Comparison of ENCODE assay signal across 23 cellular contexts in genomic region chr11:124951341-124951740, GRCh38. TPM values are rescaled to one million over a fixed set of nuclear protein-coding genes. Genes with fewer than 3 reads are reported as not detected.
DNase-seq lines count a peak whose midpoint lies in the region; ATAC-seq and TF ChIP-seq lines count a peak whose summit lies in the region.
"Had no signal": no experiment of that assay in that cellular context is flagged by ENCODE, and none has a peak within 500 bp of the region (broad histone marks: within the 10 kb centered on the region; RNA-seq: fewer than 3 reads in every experiment).

No MANE protein-coding gene starts in this region.

- no peak overlapping the region for H3K27ac Mint-ChIP-seq in activated naive CD8-positive, alpha-beta T cell treated with anti-CD3 and anti-CD28 coated beads, Interleukin-2, amount 10 ng/mL, durations not matched to agents 7 days and 5 days
- H3K27ac Mint-ChIP-seq in activated naive CD8-positive, alpha-beta T cell treated with anti-CD3 and anti-CD28 coated beads for 36 hours: no peak overlapping the region
- H3K27ac Mint-ChIP-seq: CD14-positive monocyte; CD4-positive, alpha-beta memory T cell; H9 had no signal

- H3K27ac ChIP-seq in KOPT-K1 (ENCODE audit: low read depth, low read length, poor library complexity, severe bottlenecking) (peak overlapping the region; percentile 87), osteoblast (ENCODE audit: low read depth, low read length) (no peak overlapping the region)
- H3K27ac ChIP-seq: A549; BLaER1 treated with 17β-estradiol and CSF1 and Interleukin-3, amounts not matched to agents 10 nM and 100 nM; GM23248 had no signal

- H2AFZ ChIP-seq in osteoblast (ENCODE audit: low read length): no peak overlapping the region
- H2AFZ ChIP-seq: GM23248 had no signal

- no peak for TF ChIP-seq CTCF in osteoblast (IDR thresholded peaks at IDR 0.05; ENCODE audit: extremely low read depth, low read depth, low read length)

- H3K4me1 ChIP-seq in osteoblast (ENCODE audit: insufficient read depth, low read length): peaks cover 13% of the 10 kb centered on the region
- H3K4me1 ChIP-seq: BE2C had no signal

- H3K4me1 Mint-ChIP-seq in activated naive CD8-positive, alpha-beta T cell treated with anti-CD3 and anti-CD28 coated beads, Interleukin-2, amount 10 ng/mL, durations not matched to agents 7 days and 5 days: peaks cover 13% of the 10 kb centered on the region
- H3K4me1 Mint-ChIP-seq in activated naive CD8-positive, alpha-beta T cell treated with anti-CD3 and anti-CD28 coated beads for 36 hours: peaks cover 2% of the 10 kb centered on the region
- H3K4me1 Mint-ChIP-seq: CD14-positive monocyte, H9 had no signal

- H3K27me3 Mint-ChIP-seq in activated naive CD8-positive, alpha-beta T cell treated with anti-CD3 and anti-CD28 coated beads, Interleukin-2, amount 10 ng/mL, durations not matched to agents 7 days and 5 days: no peaks in the 10 kb centered on the region
- no peaks in the 10 kb centered on the region for H3K27me3 Mint-ChIP-seq in activated naive CD8-positive, alpha-beta T cell treated with anti-CD3 and anti-CD28 coated beads for 36 hours
- H3K27me3 Mint-ChIP-seq: CD4-positive, alpha-beta memory T cell had no signal

- H3K9me3 ChIP-seq in KOPT-K1 (ENCODE audit: insufficient read depth, low read length, poor library complexity, severe bottlenecking): peaks cover 6% of the 10 kb centered on the region
- no peaks in the 10 kb centered on the region for H3K9me3 ChIP-seq in osteoblast (ENCODE audit: low read depth, low read length)
- H3K9me3 ChIP-seq: A549, BE2C had no signal

- no peaks in the 10 kb centered on the region for H3K79me2 ChIP-seq in osteoblast (ENCODE audit: insufficient read depth, low read length)

- peak; percentile 1 for ATAC-seq in activated naive CD8-positive, alpha-beta T cell treated with anti-CD3 and anti-CD28 coated beads, Interleukin-2, amount 10 ng/mL, durations not matched to agents 7 days and 5 days (ENCODE audit: low read depth)
- ATAC-seq: A549, HCT116 had no signal

- DNase-seq in activated naive CD8-positive, alpha-beta T cell treated with anti-CD3 and anti-CD28 coated beads, Interleukin-2, amount 10 ng/mL, durations not matched to agents 7 days and 5 days: no peak
- no peak for DNase-seq in activated naive CD8-positive, alpha-beta T cell treated with anti-CD3 and anti-CD28 coated beads for 36 hours
- peak; percentile 53 for DNase-seq in osteoblast (ENCODE audit: insufficient read length, low spot score, missing footprints)
- DNase-seq in GOT3 (lab: John Stamatoyannopoulos, UW): no peak
- no peak for DNase-seq in stimulated activated CD4-positive, alpha-beta T cell treated with anti-CD3 and anti-CD28 coated beads, Interleukin-12 subunit alpha, Interleukin-12 subunit beta, amount 100 ng/mL, for 4 hours
- DNase-seq in NCI-H524 treated with DMSO at 0.1 percent for 48 hours (lab: John Stamatoyannopoulos, UW): no peak
- DNase-seq: 8988T, ACHN, AML-193, BE2C, Calu3, COR-L47, DMS53, DMS79 treated with DMSO at 0.1 percent for 48 hours, GM23248, H9 had no signal

- H3K36me3 ChIP-seq in KOPT-K1 (ENCODE audit: insufficient read depth, low read length) (no peaks in the 10 kb centered on the region), osteoblast (ENCODE audit: insufficient read depth, low read length) (no peaks in the 10 kb centered on the region)
- H3K36me3 ChIP-seq: BE2C; BLaER1 treated with 17β-estradiol and CSF1 and Interleukin-3, amounts not matched to agents 10 nM and 100 nM had no signal

- H4K20me1 ChIP-seq in osteoblast (ENCODE audit: insufficient read depth, low read length): no peaks in the 10 kb centered on the region
- H4K20me1 ChIP-seq: BLaER1 treated with 17β-estradiol and CSF1 and Interleukin-3, amounts not matched to agents 10 nM and 100 nM had no signal

- H3K4me3 ChIP-seq in osteoblast (ENCODE audit: insufficient read depth, low read length): no peak overlapping the region
- H3K4me3 ChIP-seq: A549; BLaER1 treated with 17β-estradiol and CSF1 and Interleukin-3, amounts not matched to agents 10 nM and 100 nM; GM23248 had no signal

- POLR2A ChIA-PET in activated naive CD8-positive, alpha-beta T cell treated with anti-CD3 and anti-CD28 coated beads, Interleukin-2, amount 10 ng/mL, durations not matched to agents 7 days and 5 days (lab: Charles Lee): interaction anchor here (0.8 to 2.1 kb wide), 5 partner anchors 20 to 75 kb away, joined by 3 to 13 read pairs (median 7); no protein-coding TSS in a partner anchor

- no peaks in the 10 kb centered on the region for H3K27me3 ChIP-seq in osteoblast (ENCODE audit: insufficient read depth, low read length)
- H3K27me3 ChIP-seq: BLaER1 treated with 17β-estradiol and CSF1 and Interleukin-3, amounts not matched to agents 10 nM and 100 nM had no signal

- no peak overlapping the region for H3K4me3 Mint-ChIP-seq in activated naive CD8-positive, alpha-beta T cell treated with anti-CD3 and anti-CD28 coated beads, Interleukin-2, amount 10 ng/mL, durations not matched to agents 7 days and 5 days
- no peak overlapping the region for H3K4me3 Mint-ChIP-seq in activated naive CD8-positive, alpha-beta T cell treated with anti-CD3 and anti-CD28 coated beads for 36 hours
- H3K4me3 Mint-ChIP-seq: CD14-positive monocyte; CD4-positive, alpha-beta memory T cell; H9 had no signal

- peaks cover 13% of the 10 kb centered on the region for H3K9me3 Mint-ChIP-seq in activated naive CD8-positive, alpha-beta T cell treated with anti-CD3 and anti-CD28 coated beads, Interleukin-2, amount 10 ng/mL, durations not matched to agents 7 days and 5 days
- H3K9me3 Mint-ChIP-seq in activated naive CD8-positive, alpha-beta T cell treated with anti-CD3 and anti-CD28 coated beads for 36 hours: peaks cover 9% of the 10 kb centered on the region

- peaks cover 16% of the 10 kb centered on the region for H3K36me3 Mint-ChIP-seq in activated naive CD8-positive, alpha-beta T cell treated with anti-CD3 and anti-CD28 coated beads, Interleukin-2, amount 10 ng/mL, durations not matched to agents 7 days and 5 days
- peaks cover 9% of the 10 kb centered on the region for H3K36me3 Mint-ChIP-seq in activated naive CD8-positive, alpha-beta T cell treated with anti-CD3 and anti-CD28 coated beads for 36 hours
- H3K36me3 Mint-ChIP-seq: CD14-positive monocyte had no signal

- H3K4me2 ChIP-seq in osteoblast (ENCODE audit: insufficient read depth, low read length): no peak overlapping the region
- H3K4me2 ChIP-seq: A549; BLaER1 treated with 17β-estradiol and CSF1 and Interleukin-3, amounts not matched to agents 10 nM and 100 nM had no signal

RNA-seq across cellular contexts. Expression of gene CCDC15, which starts 2.7 kb away (rescaled TPM):
- total RNA-seq in activated naive CD8-positive, alpha-beta T cell treated with anti-CD3 and anti-CD28 coated beads, Interleukin-2, amount 10 ng/mL, durations not matched to agents 7 days and 5 days: 1 to 10 TPM; 5.9 to 6.6 TPM
- 1 to 10 TPM; 4.3 to 4.5 TPM for total RNA-seq in activated naive CD8-positive, alpha-beta T cell treated with anti-CD3 and anti-CD28 coated beads for 36 hours
- total RNA-seq in osteoblast: 2.1 and 2.2 TPM in 2 replicates

RNA-seq across cellular contexts. Expression of gene HEPACAM, which starts 15.5 kb away (rescaled TPM):
- total RNA-seq in activated naive CD8-positive, alpha-beta T cell treated with anti-CD3 and anti-CD28 coated beads, Interleukin-2, amount 10 ng/mL, durations not matched to agents 7 days and 5 days: not detected
- total RNA-seq in activated naive CD8-positive, alpha-beta T cell treated with anti-CD3 and anti-CD28 coated beads for 36 hours: not detected
- under 0.01 TPM in 1 of 2 replicates, not detected in the other for total RNA-seq in osteoblast
- total RNA-seq: Calu3; CD4-positive, alpha-beta memory T cell; GM23248; H4; H9 had no signal

RNA-seq across cellular contexts. Expression of gene HEPN1, which starts 32.3 kb away (rescaled TPM):
- not detected for total RNA-seq in activated naive CD8-positive, alpha-beta T cell treated with anti-CD3 and anti-CD28 coated beads, Interleukin-2, amount 10 ng/mL, durations not matched to agents 7 days and 5 days
- total RNA-seq in activated naive CD8-positive, alpha-beta T cell treated with anti-CD3 and anti-CD28 coated beads for 36 hours: not detected
- total RNA-seq in osteoblast: under 0.01 TPM in 1 of 2 replicates, not detected in the other
- total RNA-seq: Calu3; CD4-positive, alpha-beta memory T cell; GM23248; H4; H9 had no signal

RNA-seq across cellular contexts. Expression of gene ROBO4, which starts 53.7 kb away (rescaled TPM):
- total RNA-seq in activated naive CD8-positive, alpha-beta T cell treated with anti-CD3 and anti-CD28 coated beads, Interleukin-2, amount 10 ng/mL, durations not matched to agents 7 days and 5 days: not detected
- total RNA-seq in activated naive CD8-positive, alpha-beta T cell treated with anti-CD3 and anti-CD28 coated beads for 36 hours: not detected
- total RNA-seq in osteoblast: 0.36 and 0.59 TPM in 2 replicates
- total RNA-seq: Calu3; CD4-positive, alpha-beta memory T cell; H9 had no signal
